In the genomic region with DNA sequence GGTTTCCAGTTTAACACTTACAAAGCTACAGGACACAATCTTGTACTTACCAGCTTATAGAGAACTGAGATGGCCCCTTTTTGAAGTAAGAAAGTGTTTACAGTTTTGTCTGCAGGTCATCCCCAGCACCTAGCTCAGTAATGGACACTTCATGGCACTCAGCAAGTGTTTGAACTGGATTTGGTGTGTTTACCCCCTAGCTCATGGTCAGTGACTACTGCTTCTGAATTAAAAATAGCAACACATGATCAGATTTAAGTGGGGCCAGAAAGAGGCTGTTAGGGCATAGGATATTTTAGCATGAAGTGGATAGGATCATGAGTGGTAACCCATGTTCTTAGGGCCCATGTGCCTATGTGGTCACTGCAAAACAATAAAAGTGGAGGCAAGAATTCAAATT, we compare ENCODE assay signal across 19 cellular contexts. TPM values are rescaled to one million over a fixed set of nuclear protein-coding genes. Genes with fewer than 3 reads are reported as not detected.
DNase-seq lines count a peak whose midpoint lies in the region; ATAC-seq and TF ChIP-seq lines count a peak whose summit lies in the region.
"Had no signal": no experiment of that assay in that cellular context is flagged by ENCODE, and none has a peak within 500 bp of the region (broad histone marks: within the 10 kb centered on the region; RNA-seq: fewer than 3 reads in every experiment).

No MANE protein-coding gene starts in this region.

- no peaks in the 10 kb centered on the region for H3K9me3 ChIP-seq in hepatocyte (ENCODE audit: low read depth)
- H3K9me3 ChIP-seq: mucosa of descending colon, suprapubic skin had no signal

- no peaks in the 10 kb centered on the region for H3K36me3 ChIP-seq in hepatocyte (replicated peaks; ENCODE audit: insufficient read depth, low read depth)
- H3K36me3 ChIP-seq: suprapubic skin had no signal

- POLR2A ChIA-PET in T-cell (lab: Charles Lee) = no interaction called here

- CTCF ChIA-PET in T-cell (lab: Charles Lee) = interaction anchor here (0.5 to 1.4 kb wide), 5 partner anchors 64 to 497 kb away, joined by 3 to 5 read pairs (median 4); no protein-coding TSS in a partner anchor

- peaks cover 38% of the 10 kb centered on the region for H3K4me1 ChIP-seq in hepatocyte (ENCODE audit: insufficient read depth)

- no peak overlapping the region for H3K4me3 ChIP-seq in hepatocyte
- H3K4me3 ChIP-seq: mucosa of descending colon, suprapubic skin had no signal

- H3K79me2 ChIP-seq in hepatocyte = peaks cover 100% of the 10 kb centered on the region

- no peak for TF ChIP-seq CTCF in hepatocyte (IDR thresholded peaks at IDR 0.05; ENCODE audit: poor library complexity)

- no peak for ATAC-seq in activated naive CD4-positive, alpha-beta T cell treated with anti-CD3 and anti-CD28 coated beads, Interleukin-2, amount 50 U/mL, for 72 hours
- no peak for ATAC-seq in T-cell (replicated peaks in 1 of 4)
- ATAC-seq in stimulated activated effector memory CD8-positive, alpha-beta T cell treated with anti-CD3 and anti-CD28 coated beads, Interleukin-12 subunit alpha, Interleukin-12 subunit beta, amount 100 ng/mL, for 72 hours = no peak
- ATAC-seq in HG02870 (IDR thresholded peaks at IDR 0.05; ENCODE audit: unreplicated experiment) = no peak

- H3K27ac ChIP-seq in hepatocyte = peak overlapping the region; percentile 45
- H3K27ac ChIP-seq: C4-2B, suprapubic skin had no signal

- H3K27ac Mint-ChIP-seq in activated naive CD4-positive, alpha-beta T cell treated with anti-CD3 and anti-CD28 coated beads, Interleukin-2, amount 50 U/mL, for 24 hours = peak overlapping the region; percentile 7
- H3K27ac Mint-ChIP-seq in activated naive CD4-positive, alpha-beta T cell treated with anti-CD3 and anti-CD28 coated beads, Interleukin-2, amount 50 U/mL, for 72 hours = peak overlapping the region in 1 of 2 donors; percentile 77
- H3K27ac Mint-ChIP-seq in T-cell = peak overlapping the region; percentile 15 to 84
- peak overlapping the region; percentile 45 for H3K27ac Mint-ChIP-seq in stimulated activated effector memory CD8-positive, alpha-beta T cell treated with anti-CD3 and anti-CD28 coated beads, Interleukin-12 subunit alpha, Interleukin-12 subunit beta, amount 100 ng/mL, for 72 hours
- H3K27ac Mint-ChIP-seq: activated naive CD4-positive, alpha-beta T cell treated with anti-CD3 and anti-CD28 coated beads, Interleukin-2, amount 10 ng/mL, durations not matched to agents 7 days and 5 days; HFFc6 had no signal

- H3K36me3 Mint-ChIP-seq in activated naive CD4-positive, alpha-beta T cell treated with anti-CD3 and anti-CD28 coated beads, Interleukin-2, amount 50 U/mL, for 24 hours = peaks cover 10% of the 10 kb centered on the region
- H3K36me3 Mint-ChIP-seq in activated naive CD4-positive, alpha-beta T cell treated with anti-CD3 and anti-CD28 coated beads, Interleukin-2, amount 50 U/mL, for 72 hours = peaks cover 0 to 19% of the 10 kb centered on the region in 2 donors
- H3K36me3 Mint-ChIP-seq in T-cell = peaks cover 3% of the 10 kb centered on the region
- H3K36me3 Mint-ChIP-seq in stimulated activated effector memory CD8-positive, alpha-beta T cell treated with anti-CD3 and anti-CD28 coated beads, Interleukin-12 subunit alpha, Interleukin-12 subunit beta, amount 100 ng/mL, for 72 hours = peaks cover 4% of the 10 kb centered on the region

- H3K4me2 ChIP-seq in hepatocyte = no peak overlapping the region

- no peak overlapping the region for H3K4me3 Mint-ChIP-seq in activated naive CD4-positive, alpha-beta T cell treated with anti-CD3 and anti-CD28 coated beads, Interleukin-2, amount 50 U/mL, for 24 hours
- H3K4me3 Mint-ChIP-seq in T-cell = no peak overlapping the region
- H3K4me3 Mint-ChIP-seq in stimulated activated effector memory CD8-positive, alpha-beta T cell treated with anti-CD3 and anti-CD28 coated beads, Interleukin-12 subunit alpha, Interleukin-12 subunit beta, amount 100 ng/mL, for 72 hours = no peak overlapping the region
- H3K4me3 Mint-ChIP-seq: activated naive CD4-positive, alpha-beta T cell treated with anti-CD3 and anti-CD28 coated beads, Interleukin-2, amount 10 ng/mL, durations not matched to agents 7 days and 5 days; HFFc6 had no signal

- H3K9me2 ChIP-seq in hepatocyte (replicated peaks; ENCODE audit: insufficient read depth) = no peaks in the 10 kb centered on the region

- peaks cover 97% of the 10 kb centered on the region for H4K20me1 ChIP-seq in hepatocyte (ENCODE audit: insufficient read depth, poor library complexity, severe bottlenecking)

- H3K4me1 Mint-ChIP-seq in activated naive CD4-positive, alpha-beta T cell treated with anti-CD3 and anti-CD28 coated beads, Interleukin-2, amount 50 U/mL, for 24 hours = peaks cover 93% of the 10 kb centered on the region
- H3K4me1 Mint-ChIP-seq in T-cell = peaks cover 70 to 91% (median 87%) of the 10 kb centered on the region in 3 donors
- H3K4me1 Mint-ChIP-seq in stimulated activated effector memory CD8-positive, alpha-beta T cell treated with anti-CD3 and anti-CD28 coated beads, Interleukin-12 subunit alpha, Interleukin-12 subunit beta, amount 100 ng/mL, for 72 hours = peaks cover 90% of the 10 kb centered on the region

- no peaks in the 10 kb centered on the region for H3K27me3 Mint-ChIP-seq in activated naive CD4-positive, alpha-beta T cell treated with anti-CD3 and anti-CD28 coated beads, Interleukin-2, amount 50 U/mL, for 24 hours
- H3K27me3 Mint-ChIP-seq in T-cell = no peaks in the 10 kb centered on the region
- H3K27me3 Mint-ChIP-seq: activated naive CD4-positive, alpha-beta T cell treated with anti-CD3 and anti-CD28 coated beads, Interleukin-2, amount 10 ng/mL, durations not matched to agents 7 days and 5 days had no signal

- DNase-seq in activated naive CD4-positive, alpha-beta T cell treated with anti-CD3 and anti-CD28 coated beads, Interleukin-2, amount 50 U/mL, for 72 hours (ENCODE audit: low spot score in 2 of 2) = no peak
- DNase-seq in T-cell = no peak
- DNase-seq in hepatocyte (ENCODE audit: low spot score) = no peak
- no peak for DNase-seq in stimulated activated effector memory CD8-positive, alpha-beta T cell treated with anti-CD3 and anti-CD28 coated beads, Interleukin-12 subunit alpha, Interleukin-12 subunit beta, amount 100 ng/mL, for 72 hours (ENCODE audit: low spot score in 2 of 2)
- DNase-seq in hippocampal formation (lab: John Stamatoyannopoulos, UW) = no peak
- no peak for DNase-seq in NCI-H128 (lab: John Stamatoyannopoulos, UW; ENCODE audit: unreplicated experiment)
- DNase-seq: activated CD8-positive, alpha-beta memory T cell treated with anti-CD3 and anti-CD28 coated beads, Interleukin-2, amount 50 U/mL, for 48 hours; activated naive CD4-positive, alpha-beta T cell treated with anti-CD3 and anti-CD28 coated beads, Interleukin-2, amount 10 ng/mL, durations not matched to agents 7 days and 5 days; GDM1; HFFc6; mucosa of descending colon; NCI-H1436; NCI-H2171; NCI-H526; nucleus accumbens had no signal

- no peaks in the 10 kb centered on the region for H3K27me3 ChIP-seq in hepatocyte
- H3K27me3 ChIP-seq: suprapubic skin had no signal

- no peaks in the 10 kb centered on the region for H3K9me3 Mint-ChIP-seq in activated naive CD4-positive, alpha-beta T cell treated with anti-CD3 and anti-CD28 coated beads, Interleukin-2, amount 50 U/mL, for 24 hours
- no peaks in the 10 kb centered on the region for H3K9me3 Mint-ChIP-seq in activated naive CD4-positive, alpha-beta T cell treated with anti-CD3 and anti-CD28 coated beads, Interleukin-2, amount 50 U/mL, for 72 hours
- no peaks in the 10 kb centered on the region for H3K9me3 Mint-ChIP-seq in T-cell
- H3K9me3 Mint-ChIP-seq in stimulated activated effector memory CD8-positive, alpha-beta T cell treated with anti-CD3 and anti-CD28 coated beads, Interleukin-12 subunit alpha, Interleukin-12 subunit beta, amount 100 ng/mL, for 72 hours = no peaks in the 10 kb centered on the region
- H3K9me3 Mint-ChIP-seq: activated naive CD4-positive, alpha-beta T cell treated with anti-CD3 and anti-CD28 coated beads, Interleukin-2, amount 10 ng/mL, durations not matched to agents 7 days and 5 days; HFFc6 had no signal

- H2AFZ ChIP-seq in hepatocyte = no peak overlapping the region

RNA-seq across cellular contexts. Expression of gene RAB7A, which starts 54.5 kb away (rescaled TPM):
- 100 to 1,000 TPM; 283 to 314 TPM for total RNA-seq in activated naive CD4-positive, alpha-beta T cell treated with anti-CD3 and anti-CD28 coated beads, Interleukin-2, amount 50 U/mL, for 72 hours
- total RNA-seq in T-cell = 100 to 1,000 TPM; 130 to 161 (median 140) TPM
- 108 and 151 TPM in 2 replicates for total RNA-seq in hepatocyte
- polyA plus RNA-seq in hepatocyte = 249 and 269 TPM in 2 replicates
